ENCODE assay signal across 1 cellular context in genomic region chr17:32693135-32693897, GRCh38.
TF ChIP-seq lines count a peak whose summit lies in the region.

No MANE protein-coding gene starts in this region.

TF ChIP-seq in GM23338, 12 proteins besides CTCF, POLR2A, EP300 and RAD21 (continued from another document):
- TF ChIP-seq REST (IDR thresholded peaks at IDR 0.05; ENCODE audit: unreplicated experiment) (no peak), ZNF331 (CRISPR knock-in tag; IDR thresholded peaks at IDR 0.05; ENCODE audit: low read depth) (no peak), ZNF114 (CRISPR knock-in tag; IDR thresholded peaks at IDR 0.05) (no peak), EZH2 (IDR thresholded peaks at IDR 0.05; ENCODE audit: low read depth, unreplicated experiment) (no peak)
